In genomic region chr17:36918260-36918691, GRCh38 we compare ENCODE assay signal across 1 cellular context.
TF ChIP-seq lines count a peak whose summit lies in the region.

No MANE protein-coding gene starts in this region.

TF ChIP-seq in HEK293, 187 proteins besides CTCF, POLR2A, EP300 and RAD21 (continued from another document and continues in another):
- no peak for TF ChIP-seq ZBTB49 (tag by site-specific recombination; IDR thresholded peaks at IDR 0.05; ENCODE audit: low read depth)
- no peak for TF ChIP-seq ZNF580 (tag by site-specific recombination; IDR thresholded peaks at IDR 0.05)
- TF ChIP-seq ZNF76 (tag by site-specific recombination; IDR thresholded peaks at IDR 0.05; ENCODE audit: borderline replicate concordance, low read depth) = no peak
- TF ChIP-seq SALL2 (tag by site-specific recombination; IDR thresholded peaks at IDR 0.05; ENCODE audit: borderline replicate concordance) = no peak
- no peak for TF ChIP-seq ZNF518A (tag by site-specific recombination; conservative IDR thresholded peaks at IDR 0.05; ENCODE audit: low read depth)
- no peak for TF ChIP-seq IKZF3 (tag by site-specific recombination; IDR thresholded peaks at IDR 0.05)
- TF ChIP-seq ZNF362 (tag by site-specific recombination; IDR thresholded peaks at IDR 0.05) = no peak
- no peak for TF ChIP-seq ZNF560 (tag by site-specific recombination; IDR thresholded peaks at IDR 0.05; ENCODE audit: borderline replicate concordance)
- no peak for TF ChIP-seq ZSCAN4 (tag by site-specific recombination; IDR thresholded peaks at IDR 0.05)
- TF ChIP-seq ZNF174 (tag by site-specific recombination; IDR thresholded peaks at IDR 0.05) = no peak
- no peak for TF ChIP-seq ZBTB21 (tag by site-specific recombination; IDR thresholded peaks at IDR 0.05)
- no peak for TF ChIP-seq ZFP3 (tag by site-specific recombination; IDR thresholded peaks at IDR 0.05; ENCODE audit: low read depth)
- no peak for TF ChIP-seq ZNF311 (tag by site-specific recombination; IDR thresholded peaks at IDR 0.05; ENCODE audit: borderline replicate concordance)
- TF ChIP-seq ZNF571 (tag by site-specific recombination; IDR thresholded peaks at IDR 0.05) = no peak
- TF ChIP-seq ZNF433 (tag by site-specific recombination; IDR thresholded peaks at IDR 0.05; ENCODE audit: low read depth) = no peak
- no peak for TF ChIP-seq KLF16 (tag by site-specific recombination; IDR thresholded peaks at IDR 0.05)
- TF ChIP-seq BCL6B (tag by site-specific recombination; IDR thresholded peaks at IDR 0.05) = no peak
- TF ChIP-seq ZNF184 (tag by site-specific recombination; IDR thresholded peaks at IDR 0.05) = no peak
- TF ChIP-seq ZNF677 (tag by site-specific recombination; IDR thresholded peaks at IDR 0.05) = no peak
- TF ChIP-seq ZNF510 (tag by site-specific recombination; IDR thresholded peaks at IDR 0.05; ENCODE audit: insufficient replicate concordance) = no peak
- no peak for TF ChIP-seq ZNF529 (tag by site-specific recombination; IDR thresholded peaks at IDR 0.05; ENCODE audit: insufficient replicate concordance)
- TF ChIP-seq ZNF621 (tag by site-specific recombination; IDR thresholded peaks at IDR 0.05) = no peak
- no peak for TF ChIP-seq HOXA7 (CRISPR knock-in tag; IDR thresholded peaks at IDR 0.05; ENCODE audit: borderline replicate concordance)
- no peak for TF ChIP-seq ZBTB11 (tag by site-specific recombination; conservative IDR thresholded peaks at IDR 0.05; ENCODE audit: low read depth)
- peak; percentile 48 for TF ChIP-seq SP2 (tag by site-specific recombination; IDR thresholded peaks at IDR 0.05)
- no peak for TF ChIP-seq ZNF777 (tag by site-specific recombination; IDR thresholded peaks at IDR 0.05; ENCODE audit: borderline replicate concordance)
- TF ChIP-seq ZNF2 (tag by site-specific recombination; IDR thresholded peaks at IDR 0.05) = no peak
- TF ChIP-seq EGR2 (tag by site-specific recombination; IDR thresholded peaks at IDR 0.05; ENCODE audit: low read depth) = peak; percentile 97
- TF ChIP-seq ZNF114 (tag by site-specific recombination; IDR thresholded peaks at IDR 0.05) = no peak
- TF ChIP-seq INSM2 (tag by site-specific recombination; IDR thresholded peaks at IDR 0.05) = no peak
- no peak for TF ChIP-seq ZNF664 (tag by site-specific recombination; IDR thresholded peaks at IDR 0.05)
- TF ChIP-seq ZNF692 (tag by site-specific recombination; IDR thresholded peaks at IDR 0.05) = no peak
- no peak for TF ChIP-seq ZNF747 (tag by site-specific recombination; IDR thresholded peaks at IDR 0.05)
- TF ChIP-seq ZNF398 (tag by site-specific recombination; IDR thresholded peaks at IDR 0.05) = peak; percentile 76
- no peak for TF ChIP-seq ZFP37 (tag by site-specific recombination; IDR thresholded peaks at IDR 0.05)
- TF ChIP-seq ZNF391 (tag by site-specific recombination; IDR thresholded peaks at IDR 0.05; ENCODE audit: borderline replicate concordance, low read depth) = no peak
- no peak for TF ChIP-seq ZNF623 (tag by site-specific recombination; IDR thresholded peaks at IDR 0.05)
